In genomic region chr22:28884754-28885375, GRCh38 we compare ENCODE assay signal across 8 cellular contexts. TPM values are rescaled to one million over a fixed set of nuclear protein-coding genes. Genes with fewer than 3 reads are reported as not detected.
A peak's percentile ranks its signal among the peaks of the same experiment; 100 is the strongest.
DNase-seq lines count a peak whose midpoint lies in the region; ATAC-seq and TF ChIP-seq lines count a peak whose summit lies in the region.

No MANE protein-coding gene starts in this region.

- H3K9me3 ChIP-seq in HAP-1 = no peaks in the 10 kb centered on the region
- no peaks in the 10 kb centered on the region for H3K9me3 ChIP-seq in SK-N-MC (ENCODE audit: low read depth, low read length)

- DNase-seq in HAP-1 (ENCODE audit: low spot score in 2 of 2) (peak; percentile 29 to 44), SK-N-MC (ENCODE audit: low read depth, low spot score) (no peak), fibroblast of villous mesenchyme (ENCODE audit: low read depth) (no peak), retinal pigment epithelial cell (ENCODE audit: low read depth) (no peak), NCI-H345 treated with DMSO at 0.1 percent for 48 hours (lab: John Stamatoyannopoulos, UW; ENCODE audit: unreplicated experiment) (no peak), germinal center (ENCODE audit: low spot score) (no peak)
- no peak for DNase-seq in activated CD4-positive, CD25-positive, alpha-beta regulatory T cell (lab: John Stamatoyannopoulos, UW)

- H3K4me3 ChIP-seq in HAP-1 = peak overlapping the region; percentile 54
- H3K4me3 ChIP-seq in SK-N-MC = peak overlapping the region; percentile 71
- peak overlapping the region; percentile 63 for H3K4me3 ChIP-seq in fibroblast of villous mesenchyme (ENCODE audit: low read depth, low read length)
- peak overlapping the region; percentile 58 for H3K4me3 ChIP-seq in retinal pigment epithelial cell (ENCODE audit: low read length)

- in situ Hi-C loops in HAP-1 (cut with MboI; ENCODE audit: low sequenced_read_pairs) = no loop called here

- peak overlapping the region; percentile 0 for H3K9ac ChIP-seq in SK-N-MC (ENCODE audit: insufficient read length)

- H3K27me3 ChIP-seq in HAP-1 (ENCODE audit: low read depth) = no peaks in the 10 kb centered on the region; the same call in 1 of the 2 replicates

- no peak for ATAC-seq in HG03108 (IDR thresholded peaks at IDR 0.05; ENCODE audit: unreplicated experiment)

- no peaks in the 10 kb centered on the region for H3K36me3 ChIP-seq in HAP-1 (replicated peaks)
- H3K36me3 ChIP-seq in SK-N-MC (ENCODE audit: insufficient read depth, low read length) = no peaks in the 10 kb centered on the region

- no peak overlapping the region for H3K27ac ChIP-seq in SK-N-MC

- TF ChIP-seq CTCF in fibroblast of villous mesenchyme (IDR thresholded peaks at IDR 0.05; ENCODE audit: insufficient read depth, low read depth, low read length) (no peak), retinal pigment epithelial cell (conservative IDR thresholded peaks at IDR 0.05; ENCODE audit: low read depth, low read length) (no peak)

- H3K4me1 ChIP-seq in HAP-1 = peaks cover 42% of the 10 kb centered on the region

RNA-seq across cellular contexts. Expression of gene ZNRF3, which starts 1.5 kb away (rescaled TPM):
- 1.7 and 3.9 TPM in 2 replicates for total RNA-seq in fibroblast of villous mesenchyme

Comparison
In these comparisons a context has a peak if more than half of its experiments do, and no peak if none do; other contexts are left out.
1. DNase-seq: peak in HAP-1 (2 of 2); none in SK-N-MC (single experiment), fibroblast of villous mesenchyme (single experiment), retinal pigment epithelial cell (single experiment), activated CD4-positive, CD25-positive, alpha-beta regulatory T cell (0 of 4), NCI-H345 treated with DMSO at 0.1 percent for 48 hours (single experiment) and germinal center (single experiment).
2. Peak in every context shown above with its lines, with median percentiles within 50 percentile points of each other: H3K4me3 ChIP-seq.